Comparison of ENCODE assay signal across 1 cellular context in genomic region chr9:130624154-130624553, GRCh38.
TF ChIP-seq lines count a peak whose summit lies in the region.

No MANE protein-coding gene starts in this region.

TF ChIP-seq in GM23338, 12 proteins besides CTCF, POLR2A, EP300 and RAD21 (continued from another document):
- TF ChIP-seq ZNF462 (CRISPR knock-in tag; IDR thresholded peaks at IDR 0.05) = no peak
- no peak for TF ChIP-seq EZH2phosphoT487 (IDR thresholded peaks at IDR 0.05; ENCODE audit: unreplicated experiment)
- TF ChIP-seq CREB1 (CRISPR knock-in tag; IDR thresholded peaks at IDR 0.05; ENCODE audit: low read depth) = no peak
- TF ChIP-seq, protein P1, sequence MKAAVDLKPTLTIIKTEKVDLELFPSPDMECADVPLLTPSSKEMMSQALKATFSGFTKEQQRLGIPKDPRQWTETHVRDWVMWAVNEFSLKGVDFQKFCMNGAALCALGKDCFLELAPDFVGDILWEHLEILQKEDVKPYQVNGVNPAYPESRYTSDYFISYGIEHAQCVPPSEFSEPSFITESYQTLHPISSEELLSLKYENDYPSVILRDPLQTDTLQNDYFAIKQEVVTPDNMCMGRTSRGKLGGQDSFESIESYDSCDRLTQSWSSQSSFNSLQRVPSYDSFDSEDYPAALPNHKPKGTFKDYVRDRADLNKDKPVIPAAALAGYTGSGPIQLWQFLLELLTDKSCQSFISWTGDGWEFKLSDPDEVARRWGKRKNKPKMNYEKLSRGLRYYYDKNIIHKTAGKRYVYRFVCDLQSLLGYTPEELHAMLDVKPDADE (IDR thresholded peaks at IDR 0.05) = no peak
TF ChIP-seq in GM23338: peak in this region for 0.
